In the genomic region with DNA sequence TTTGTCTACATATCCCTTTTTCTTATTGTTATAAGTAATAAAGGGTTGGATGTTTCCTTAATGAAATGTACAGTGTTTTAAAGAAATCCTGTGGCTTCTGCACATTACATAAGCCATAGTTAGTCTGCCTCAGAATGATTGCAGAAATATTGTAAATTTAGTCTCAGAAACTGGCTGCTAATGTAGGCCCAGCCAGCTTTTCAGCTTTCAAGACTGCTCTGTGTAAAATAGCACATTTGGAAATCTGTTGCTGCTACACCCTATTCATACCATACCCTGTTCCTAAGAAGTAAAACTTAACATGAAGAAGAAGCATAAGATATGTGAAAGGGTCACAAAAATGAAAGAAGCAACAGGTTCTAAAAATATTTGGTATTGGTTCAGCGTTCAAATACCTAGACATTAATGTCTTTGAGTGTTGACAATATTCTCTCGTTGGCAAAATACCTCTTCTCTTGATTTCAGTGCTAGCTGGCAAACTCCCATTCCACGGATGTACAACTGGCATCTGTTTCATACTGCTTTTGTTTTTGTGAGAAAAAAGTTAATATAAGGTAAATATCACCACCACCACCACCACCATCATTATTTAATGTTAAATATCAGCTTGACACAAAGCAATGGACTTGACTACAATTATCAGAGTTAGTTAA, we compare ENCODE assay signal across 13 cellular contexts. TPM values are rescaled to one million over a fixed set of nuclear protein-coding genes. Genes with fewer than 3 reads are reported as not detected.
DNase-seq lines count a peak whose midpoint lies in the region; ATAC-seq lines count a peak whose summit lies in the region.
"Had no signal": no experiment of that assay in that cellular context is flagged by ENCODE, and none has a peak within 500 bp of the region (broad histone marks: within the 10 kb centered on the region; RNA-seq: fewer than 3 reads in every experiment).

No MANE protein-coding gene starts in this region.

- peaks cover 20% of the 10 kb centered on the region for H3K27me3 Mint-ChIP-seq in activated T-cell treated with anti-CD3 and anti-CD28 coated beads, Interleukin-2, amount 50 U/mL, for 4 hours (ENCODE audit: low read depth)

- H3K9ac ChIP-seq in duodenal mucosa (ENCODE audit: low read depth in 1 of 2, low read length in 2 of 2) = peak overlapping the region; percentile 2 to 39

- H3K9me3 ChIP-seq in duodenal mucosa (ENCODE audit: control insufficient read depth in 1 of 2, low read length in 2 of 2) = no peaks in the 10 kb centered on the region
- H3K9me3 ChIP-seq: left lung, psoas muscle had no signal

- peaks cover 2% of the 10 kb centered on the region for H3K4me1 Mint-ChIP-seq in activated T-cell treated with anti-CD3 and anti-CD28 coated beads, Interleukin-2, amount 50 U/mL, for 4 hours (ENCODE audit: low read depth)

- ATAC-seq in GM18519 (IDR thresholded peaks at IDR 0.05; ENCODE audit: low FRiP score, unreplicated experiment) (peak; percentile 27), GM21529 (IDR thresholded peaks at IDR 0.05; ENCODE audit: unreplicated experiment) (peak; percentile 58), HG03103 (IDR thresholded peaks at IDR 0.05; ENCODE audit: low read depth, unreplicated experiment) (peak; percentile 36)
- no peak for ATAC-seq in activated T-cell treated with anti-CD3 and anti-CD28 coated beads, Interleukin-2, amount 50 U/mL, for 4 hours
- ATAC-seq: left lung, psoas muscle, SK-N-SH treated with all-trans-retinoic acid at 6 μM for 48 hours had no signal

- H3K4me3 ChIP-seq in duodenal mucosa (ENCODE audit: low read depth in 1 of 2, low read length in 2 of 2) = peak overlapping the region in 1 of 2 donors; percentile 21
- H3K4me3 ChIP-seq: left lung, psoas muscle had no signal

- DNase-seq in KG1 (lab: John Stamatoyannopoulos, UW) = no peak
- DNase-seq in activated gamma-delta T cell treated with Interleukin-2 at 50 U/mL for 16 hours = no peak
- DNase-seq in activated T-cell treated with anti-CD3 and anti-CD28 coated beads, Interleukin-2, amount 50 U/mL, for 4 hours = no peak
- no peak for DNase-seq in activated CD4-positive, alpha-beta T cell treated with anti-CD3 and anti-CD28 coated beads for 48 hours
- DNase-seq: activated CD8-positive, alpha-beta memory T cell treated with anti-CD3 and anti-CD28 coated beads, Interleukin-2, amount 50 U/mL, for 48 hours; left lung; NCI-H226; psoas muscle had no signal

- H3K27me3 ChIP-seq in duodenal mucosa (ENCODE audit: control insufficient read depth in 1 of 2, insufficient read depth in 2 of 2, low read length in 2 of 2) = no peaks in the 10 kb centered on the region

- H3K4me3 Mint-ChIP-seq in activated T-cell treated with anti-CD3 and anti-CD28 coated beads, Interleukin-2, amount 50 U/mL, for 4 hours = no peak overlapping the region

- peaks cover 13 to 23% of the 10 kb centered on the region in 2 donors for H3K4me1 ChIP-seq in duodenal mucosa (ENCODE audit: control insufficient read depth in 1 of 2, insufficient read depth in 2 of 2, low read length in 2 of 2)
- H3K4me1 ChIP-seq: left lung, psoas muscle had no signal

- no peaks in the 10 kb centered on the region for H3K36me3 ChIP-seq in duodenal mucosa (ENCODE audit: control insufficient read depth in 1 of 2, insufficient read depth in 2 of 2, low read length in 2 of 2)
- H3K36me3 ChIP-seq: left lung had no signal

- no peaks in the 10 kb centered on the region for H3K9me3 Mint-ChIP-seq in activated T-cell treated with anti-CD3 and anti-CD28 coated beads, Interleukin-2, amount 50 U/mL, for 4 hours

- no peaks in the 10 kb centered on the region for H3K36me3 Mint-ChIP-seq in activated T-cell treated with anti-CD3 and anti-CD28 coated beads, Interleukin-2, amount 50 U/mL, for 4 hours (ENCODE audit: insufficient read depth)

- H3K27ac ChIP-seq in duodenal mucosa (ENCODE audit: low read depth, low read length) = no peak overlapping the region
- H3K27ac ChIP-seq: left lung, psoas muscle had no signal

RNA-seq across cellular contexts. Expression of a gene that starts 19.2 kb away (rescaled TPM):
- total RNA-seq in activated T-cell treated with anti-CD3 and anti-CD28 coated beads, Interleukin-2, amount 50 U/mL, for 4 hours = 10 to 100 TPM in 1 of 3 donors, 1 to 10 TPM in 2; 8.2 to 13.0 (median 8.3) TPM

RNA-seq across cellular contexts. Expression of a gene that starts 21.1 kb away (rescaled TPM):
- 1 to 10 TPM; 1.2 to 2.5 (median 2.2) TPM for total RNA-seq in activated T-cell treated with anti-CD3 and anti-CD28 coated beads, Interleukin-2, amount 50 U/mL, for 4 hours

Comparison
In these comparisons a context has a peak if more than half of its experiments do, and no peak if none do; other contexts are left out.
1. ATAC-seq: peak in GM18519 (single experiment), GM21529 (single experiment) and HG03103 (single experiment); none in activated T-cell treated with anti-CD3 and anti-CD28 coated beads, Interleukin-2, amount 50 U/mL, for 4 hours (0 of 2).